ENCODE assay signal across 9 cellular contexts in genomic region chr6:15401769-15402250, GRCh38.
DNase-seq lines count a peak whose midpoint lies in the region; ATAC-seq and TF ChIP-seq lines count a peak whose summit lies in the region.
"Had no signal": no experiment of that assay in that cellular context is flagged by ENCODE, and none has a peak within 500 bp of the region (broad histone marks: within the 10 kb centered on the region; RNA-seq: fewer than 3 reads in every experiment).

No MANE protein-coding gene starts in this region.

- peaks cover 0 to 6% (median 0%) of the 10 kb centered on the region in 11 experiments; a peak in 1 of 22 replicates for H3K36me3 ChIP-seq in BLaER1 treated with 17β-estradiol and CSF1 and Interleukin-3, amounts not matched to agents 10 nM and 100 nM
- no peaks in the 10 kb centered on the region for H3K36me3 ChIP-seq in HCT116 (ENCODE audit: control insufficient read depth in 1 of 2, insufficient read depth in 2 of 2, low read length in 2 of 2)

- no peaks in the 10 kb centered on the region for H3K9me3 Mint-ChIP-seq in central memory CD8-positive, alpha-beta T cell
- no peaks in the 10 kb centered on the region for H3K9me3 Mint-ChIP-seq in nephron progenitor cell

- TF ChIP-seq RAD21 in HCT116 (IDR thresholded peaks at IDR 0.05; ENCODE audit: low read depth) = no peak

- H3K4me1 ChIP-seq in BLaER1 treated with 17β-estradiol and CSF1 and Interleukin-3, amounts not matched to agents 10 nM and 100 nM = peaks cover 82 to 98% (median 96%) of the 10 kb centered on the region in 10 experiments
- H3K4me1 ChIP-seq in HCT116 (ENCODE audit: control insufficient read depth in 1 of 2, insufficient read depth in 2 of 2, low read length in 2 of 2) = peaks cover 15 to 19% of the 10 kb centered on the region in 2 experiments

- intact Hi-C loops in HCT116 (cut with micrococcal nuclease) = no loop called here

- H3K9ac ChIP-seq in BLaER1 treated with 17β-estradiol and CSF1 and Interleukin-3, amounts not matched to agents 10 nM and 100 nM = peak overlapping the region in 5 of 11 experiments; percentile 1 to 65 (median 59); a peak in 7 of 22 replicates
- H3K9ac ChIP-seq in HCT116 (ENCODE audit: low read length) = no peak overlapping the region

- peak overlapping the region in 2 of 10 experiments; percentile 48 to 54; a peak in 1 of 20 replicates for H3K4me3 ChIP-seq in BLaER1 treated with 17β-estradiol and CSF1 and Interleukin-3, amounts not matched to agents 10 nM and 100 nM
- H3K4me3 ChIP-seq in HCT116 (replicated peaks in 1 of 2; ENCODE audit: low read depth in 1 of 2, low read length in 2 of 2) = no peak overlapping the region

- H4K20me1 ChIP-seq in BLaER1 treated with 17β-estradiol and CSF1 and Interleukin-3, amounts not matched to agents 10 nM and 100 nM = peaks cover 74 to 99% (median 96%) of the 10 kb centered on the region in 11 experiments; a peak in 21 of 22 replicates
- no peaks in the 10 kb centered on the region; the same call in 1 of the 2 replicates for H4K20me1 ChIP-seq in HCT116 (ENCODE audit: insufficient read depth)

- H3K4me2 ChIP-seq in BLaER1 treated with 17β-estradiol and CSF1 and Interleukin-3, amounts not matched to agents 10 nM and 100 nM = peak overlapping the region; percentile 79 to 96 (median 84)
- H3K4me2 ChIP-seq in HCT116 (ENCODE audit: low read length) = peak overlapping the region; percentile 6; the same call in 1 of the 2 replicates

- TF ChIP-seq POLR2A in HCT116 (IDR thresholded peaks at IDR 0.05; ENCODE audit: borderline replicate concordance, extremely low read depth, insufficient read depth, insufficient read length) = no peak

- H3K27me3 ChIP-seq in BLaER1 treated with 17β-estradiol and CSF1 and Interleukin-3, amounts not matched to agents 10 nM and 100 nM = no peaks in the 10 kb centered on the region
- H3K27me3 ChIP-seq in HCT116 (ENCODE audit: insufficient read depth, low read length) = no peaks in the 10 kb centered on the region

- no peak for ATAC-seq in HCT116
- no peak for ATAC-seq in central memory CD8-positive, alpha-beta T cell (replicated peaks; ENCODE audit: extremely low read depth, poor library complexity, severe bottlenecking)

- H3K4me3 Mint-ChIP-seq in central memory CD8-positive, alpha-beta T cell = no peak overlapping the region
- H3K4me3 Mint-ChIP-seq in nephron progenitor cell = peak overlapping the region; percentile 77

- DNase-seq in HCT116 (ENCODE audit: low read depth, low spot score) = no peak
- no peak for DNase-seq in central memory CD8-positive, alpha-beta T cell (ENCODE audit: low spot score in 2 of 2)
- no peak for DNase-seq in nephron progenitor cell
- no peak for DNase-seq in NCI-H2171 (lab: John Stamatoyannopoulos, UW)
- DNase-seq in DMS153 treated with DMSO at 0.1 percent for 48 hours (lab: John Stamatoyannopoulos, UW; ENCODE audit: unreplicated experiment) = no peak
- DNase-seq in NCI-H2196 (lab: John Stamatoyannopoulos, UW; ENCODE audit: unreplicated experiment) = no peak
- DNase-seq in NCI-H146 treated with DMSO at 0.1 percent for 48 hours (lab: John Stamatoyannopoulos, UW; ENCODE audit: unreplicated experiment) = no peak
- DNase-seq: DMS153 had no signal

- H3K9me3 ChIP-seq in BLaER1 treated with 17β-estradiol and CSF1 and Interleukin-3, amounts not matched to agents 10 nM and 100 nM (replicated peaks in 1 of 11) = no peaks in the 10 kb centered on the region
- no peaks in the 10 kb centered on the region for H3K9me3 ChIP-seq in HCT116 (ENCODE audit: control insufficient read depth in 1 of 2, insufficient read depth in 1 of 2, low read depth in 1 of 2, low read length in 2 of 2)

- no peak overlapping the region for H2AFZ ChIP-seq in HCT116 (ENCODE audit: low read depth, low read length, poor library complexity, severe bottlenecking)

- CTCF ChIA-PET in HCT116 (lab: Charles Lee) = interaction anchor here (0.5 kb wide), 1 partner anchor 43 kb away, joined by 3 read pairs; no protein-coding TSS in a partner anchor

- POLR2A ChIA-PET in HCT116 (lab: Charles Lee) = no interaction called here

- H3K79me2 ChIP-seq in HCT116 (ENCODE audit: insufficient read depth, low read length) = peaks cover 67% of the 10 kb centered on the region

- H3K27ac ChIP-seq in BLaER1 treated with 17β-estradiol and CSF1 and Interleukin-3, amounts not matched to agents 10 nM and 100 nM = peak overlapping the region in 4 of 11 experiments; percentile 7 to 77 (median 56); a peak in 5 of 22 replicates
- H3K27ac ChIP-seq in HCT116 (ENCODE audit: low read depth, low read length) = no peak overlapping the region

- RAD21 ChIA-PET in HCT116 (lab: Charles Lee; ENCODE audit: low non-redundant PET in 1 of 2, low total read pairs in 2 of 2, uncharacterized antibody in 2 of 2, unreplicated experiment in 2 of 2) = no interaction called here

- H3K9me2 ChIP-seq in HCT116 (ENCODE audit: insufficient read depth) = no peaks in the 10 kb centered on the region

- peaks cover 72% of the 10 kb centered on the region for H3K4me1 Mint-ChIP-seq in central memory CD8-positive, alpha-beta T cell
- peaks cover 84% of the 10 kb centered on the region for H3K4me1 Mint-ChIP-seq in nephron progenitor cell

- H3K27ac Mint-ChIP-seq in central memory CD8-positive, alpha-beta T cell (ENCODE audit: low read depth) = peak overlapping the region; percentile 14
- peak overlapping the region; percentile 59 for H3K27ac Mint-ChIP-seq in nephron progenitor cell

- TF ChIP-seq CTCF in HCT116 (IDR thresholded peaks at IDR 0.05 in 2 of 3, conservative IDR thresholded peaks at IDR 0.05 in 1 of 3; ENCODE audit: borderline replicate concordance in 1 of 3, insufficient read depth in 1 of 3, low read depth in 2 of 3, low read length in 2 of 3) (no peak), nephron progenitor cell (IDR thresholded peaks at IDR 0.05) (no peak)

- no TSS peak for BruUV-seq in HCT116 (replicated peaks; lab: Mats Ljungman, UMichigan)

- H3K36me3 Mint-ChIP-seq in central memory CD8-positive, alpha-beta T cell (ENCODE audit: insufficient read depth) = peaks cover 1% of the 10 kb centered on the region
- H3K36me3 Mint-ChIP-seq in nephron progenitor cell (ENCODE audit: low read depth) = no peaks in the 10 kb centered on the region

- no peaks in the 10 kb centered on the region for H3K27me3 Mint-ChIP-seq in central memory CD8-positive, alpha-beta T cell
- no peaks in the 10 kb centered on the region for H3K27me3 Mint-ChIP-seq in nephron progenitor cell (ENCODE audit: low read depth, poor library complexity)

TF ChIP-seq in HCT116, 20 proteins besides CTCF, POLR2A, EP300 and RAD21:
- TF ChIP-seq CBX3 (IDR thresholded peaks at IDR 0.05; ENCODE audit: low read depth) (no peak), EZH2 (IDR thresholded peaks at IDR 0.05) (no peak), EGR1 (IDR thresholded peaks at IDR 0.05; ENCODE audit: low read depth) (no peak), ZFX (IDR thresholded peaks at IDR 0.05) (no peak), CEBPB (IDR thresholded peaks at IDR 0.05; ENCODE audit: low read depth) (no peak), EZH2phosphoT487 (IDR thresholded peaks at IDR 0.05; ENCODE audit: borderline replicate concordance) (no peak), ELF1 (IDR thresholded peaks at IDR 0.05; ENCODE audit: borderline replicate concordance, low read depth) (no peak), TCF7L2 (IDR thresholded peaks at IDR 0.05; ENCODE audit: borderline replicate concordance, extremely low read depth, insufficient read depth, insufficient read length) (no peak), SIN3A (IDR thresholded peaks at IDR 0.05; ENCODE audit: low read depth) (no peak), SP1 (IDR thresholded peaks at IDR 0.05; ENCODE audit: low read depth) (no peak), ZBTB33 (IDR thresholded peaks at IDR 0.05; ENCODE audit: extremely low read depth, insufficient replicate concordance, low read length) (no peak), YY1 (IDR thresholded peaks at IDR 0.05; ENCODE audit: extremely low read depth, insufficient replicate concordance, low read depth, low read length) (no peak), POLR2AphosphoS5 (IDR thresholded peaks at IDR 0.05; ENCODE audit: low read depth, low read length) (no peak), SRF (IDR thresholded peaks at IDR 0.05; ENCODE audit: low read depth) (no peak)
- TF ChIP-seq, protein P1, sequence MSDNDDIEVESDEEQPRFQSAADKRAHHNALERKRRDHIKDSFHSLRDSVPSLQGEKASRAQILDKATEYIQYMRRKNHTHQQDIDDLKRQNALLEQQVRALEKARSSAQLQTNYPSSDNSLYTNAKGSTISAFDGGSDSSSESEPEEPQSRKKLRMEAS (IDR thresholded peaks at IDR 0.05) = no peak
- TF ChIP-seq, protein P2, sequence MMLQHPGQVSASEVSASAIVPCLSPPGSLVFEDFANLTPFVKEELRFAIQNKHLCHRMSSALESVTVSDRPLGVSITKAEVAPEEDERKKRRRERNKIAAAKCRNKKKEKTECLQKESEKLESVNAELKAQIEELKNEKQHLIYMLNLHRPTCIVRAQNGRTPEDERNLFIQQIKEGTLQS (IDR thresholded peaks at IDR 0.05) = no peak
